8 cellular contexts compared by ENCODE assay signal in genomic region chr1:185681034-185681633, GRCh38. TPM values are rescaled to one million over a fixed set of nuclear protein-coding genes. Genes with fewer than 3 reads are reported as not detected.
DNase-seq lines count a peak whose midpoint lies in the region; ATAC-seq and TF ChIP-seq lines count a peak whose summit lies in the region.

No MANE protein-coding gene starts in this region.

- no peak overlapping the region for H2AFZ ChIP-seq in GM23338

- peaks cover 18% of the 10 kb centered on the region for H3K4me1 Mint-ChIP-seq in activated CD4-positive, alpha-beta T cell treated with anti-CD3 and anti-CD28 coated beads, Interleukin-2, amount 10 ng/mL, durations not matched to agents 24 days and 14 days
- H3K4me1 Mint-ChIP-seq in GM23338 (peaks cover 10% of the 10 kb centered on the region; the same call in 2 of the 3 replicates), neural crest cell (no peaks in the 10 kb centered on the region)

- no peak overlapping the region for H3K4me2 ChIP-seq in GM23338

- no peaks in the 10 kb centered on the region for H3K27me3 ChIP-seq in GM23338 (ENCODE audit: insufficient read depth)

- peak; percentile 80 for DNase-seq in activated CD4-positive, alpha-beta T cell treated with anti-CD3 and anti-CD28 coated beads, Interleukin-2, amount 10 ng/mL, durations not matched to agents 24 days and 14 days
- no peak for DNase-seq in activated CD4-positive, alpha-beta T cell treated with anti-CD3 and anti-CD28 coated beads for 1 hour
- DNase-seq in GM23338 (ENCODE audit: low spot score) = peak; percentile 78
- peak; percentile 57 for DNase-seq in NCI-H1092 (lab: John Stamatoyannopoulos, UW)
- DNase-seq in SHP77 (lab: John Stamatoyannopoulos, UW) = peak; percentile 48 to 61
- peak; percentile 24 for DNase-seq in fibroblast of gingiva (ENCODE audit: low read depth)
- peak; percentile 4 for DNase-seq in neural crest cell (ENCODE audit: low read depth, low spot score)

- TF ChIP-seq CTCF in GM23338 (conservative IDR thresholded peaks at IDR 0.05; ENCODE audit: low read depth in 2 of 2) = peak; percentile 80 to 86
- TF ChIP-seq CTCF in neural crest cell (conservative IDR thresholded peaks at IDR 0.05) = peak; percentile 74

- H3K4me3 Mint-ChIP-seq in activated CD4-positive, alpha-beta T cell treated with anti-CD3 and anti-CD28 coated beads, Interleukin-2, amount 10 ng/mL, durations not matched to agents 24 days and 14 days = no peak overlapping the region
- H3K4me3 Mint-ChIP-seq in GM23338 (no peak overlapping the region), neural crest cell (no peak overlapping the region)

- H3K27ac Mint-ChIP-seq in activated CD4-positive, alpha-beta T cell treated with anti-CD3 and anti-CD28 coated beads, Interleukin-2, amount 10 ng/mL, durations not matched to agents 24 days and 14 days = no peak overlapping the region
- no peak overlapping the region for H3K27ac Mint-ChIP-seq in GM23338
- H3K27ac Mint-ChIP-seq in neural crest cell (ENCODE audit: unreplicated experiment) = no peak overlapping the region

- no peaks in the 10 kb centered on the region for H3K36me3 ChIP-seq in GM23338 (ENCODE audit: insufficient read depth)

- H3K4me1 ChIP-seq in GM23338 (ENCODE audit: insufficient read depth) = no peaks in the 10 kb centered on the region

- H3K4me3 ChIP-seq in GM23338 = no peak overlapping the region

- no peaks in the 10 kb centered on the region for H3K79me2 ChIP-seq in GM23338 (replicated peaks; ENCODE audit: insufficient read depth)

- no peaks in the 10 kb centered on the region for H3K36me3 Mint-ChIP-seq in activated CD4-positive, alpha-beta T cell treated with anti-CD3 and anti-CD28 coated beads, Interleukin-2, amount 10 ng/mL, durations not matched to agents 24 days and 14 days (ENCODE audit: low read depth)
- H3K36me3 Mint-ChIP-seq in GM23338 (ENCODE audit: low read depth) (no peaks in the 10 kb centered on the region), neural crest cell (ENCODE audit: low read depth) (no peaks in the 10 kb centered on the region)

- H3K9me2 ChIP-seq in GM23338 (ENCODE audit: insufficient read depth) = no peaks in the 10 kb centered on the region

- no peaks in the 10 kb centered on the region for H3F3A ChIP-seq in GM23338 (replicated peaks; ENCODE audit: low read depth)

- H4K20me1 ChIP-seq in GM23338 (replicated peaks; ENCODE audit: insufficient read depth) = no peaks in the 10 kb centered on the region

- intact Hi-C loops in activated CD4-positive, alpha-beta T cell treated with anti-CD3 and anti-CD28 coated beads, Interleukin-2, amount 10 ng/mL, durations not matched to agents 24 days and 14 days (cut with micrococcal nuclease) = loop anchor here (2.0 to 10.0 kb wide), 4 partner anchors 119 to 876 kb away; partner anchors contain the start of gene RNF2

- H3K27me3 Mint-ChIP-seq in activated CD4-positive, alpha-beta T cell treated with anti-CD3 and anti-CD28 coated beads, Interleukin-2, amount 10 ng/mL, durations not matched to agents 24 days and 14 days = peaks cover 3% of the 10 kb centered on the region
- H3K27me3 Mint-ChIP-seq in GM23338 (ENCODE audit: insufficient read depth, low read depth, poor library complexity) = no peaks in the 10 kb centered on the region
- H3K27me3 Mint-ChIP-seq in neural crest cell (ENCODE audit: low read depth) = no peaks in the 10 kb centered on the region

- ATAC-seq in GM23338 = peak; percentile 85
- no peak for ATAC-seq in GM18873 (IDR thresholded peaks at IDR 0.05; ENCODE audit: low FRiP score, unreplicated experiment)

- no peaks in the 10 kb centered on the region for H3K9me3 Mint-ChIP-seq in activated CD4-positive, alpha-beta T cell treated with anti-CD3 and anti-CD28 coated beads, Interleukin-2, amount 10 ng/mL, durations not matched to agents 24 days and 14 days
- H3K9me3 Mint-ChIP-seq in GM23338 (no peaks in the 10 kb centered on the region), neural crest cell (no peaks in the 10 kb centered on the region)

- H3K27ac ChIP-seq in GM23338 (ENCODE audit: low read depth) = no peak overlapping the region

TF ChIP-seq in GM23338, 12 proteins besides CTCF, POLR2A, EP300 and RAD21:
- no peak for TF ChIP-seq EZH2 (IDR thresholded peaks at IDR 0.05; ENCODE audit: low read depth, unreplicated experiment)
- no peak for TF ChIP-seq EZH2phosphoT487 (IDR thresholded peaks at IDR 0.05; ENCODE audit: unreplicated experiment)
- no peak for TF ChIP-seq JUNB (IDR thresholded peaks at IDR 0.05; ENCODE audit: unreplicated experiment)

RNA-seq across cellular contexts. Expression of gene HMCN1, which starts 53.1 kb away (rescaled TPM):
- not detected in 2 replicates for total RNA-seq in activated CD4-positive, alpha-beta T cell treated with anti-CD3 and anti-CD28 coated beads, Interleukin-2, amount 10 ng/mL, durations not matched to agents 24 days and 14 days
- 8.7 and 17.2 TPM in 2 replicates for total RNA-seq in GM23338 (2014; rRNA removed; shearing (Covaris generic))
- 1.6 and 2.7 TPM in 2 replicates for polyA plus RNA-seq in GM23338 (2016; fragmentation: Nextera tagmentation; extraction: Ambion mirVana)
- 16.6 and 18.1 TPM in 2 replicates for total RNA-seq in neural crest cell
